ENCODE assay signal across 1 cellular context in genomic region chr20:63009044-63009961, GRCh38.
TF ChIP-seq lines count a peak whose summit lies in the region.

No MANE protein-coding gene starts in this region.

TF ChIP-seq in GM12878, 131 proteins besides CTCF, POLR2A, EP300 and RAD21 (continued from another document and continues in another):
- TF ChIP-seq, protein P1, sequence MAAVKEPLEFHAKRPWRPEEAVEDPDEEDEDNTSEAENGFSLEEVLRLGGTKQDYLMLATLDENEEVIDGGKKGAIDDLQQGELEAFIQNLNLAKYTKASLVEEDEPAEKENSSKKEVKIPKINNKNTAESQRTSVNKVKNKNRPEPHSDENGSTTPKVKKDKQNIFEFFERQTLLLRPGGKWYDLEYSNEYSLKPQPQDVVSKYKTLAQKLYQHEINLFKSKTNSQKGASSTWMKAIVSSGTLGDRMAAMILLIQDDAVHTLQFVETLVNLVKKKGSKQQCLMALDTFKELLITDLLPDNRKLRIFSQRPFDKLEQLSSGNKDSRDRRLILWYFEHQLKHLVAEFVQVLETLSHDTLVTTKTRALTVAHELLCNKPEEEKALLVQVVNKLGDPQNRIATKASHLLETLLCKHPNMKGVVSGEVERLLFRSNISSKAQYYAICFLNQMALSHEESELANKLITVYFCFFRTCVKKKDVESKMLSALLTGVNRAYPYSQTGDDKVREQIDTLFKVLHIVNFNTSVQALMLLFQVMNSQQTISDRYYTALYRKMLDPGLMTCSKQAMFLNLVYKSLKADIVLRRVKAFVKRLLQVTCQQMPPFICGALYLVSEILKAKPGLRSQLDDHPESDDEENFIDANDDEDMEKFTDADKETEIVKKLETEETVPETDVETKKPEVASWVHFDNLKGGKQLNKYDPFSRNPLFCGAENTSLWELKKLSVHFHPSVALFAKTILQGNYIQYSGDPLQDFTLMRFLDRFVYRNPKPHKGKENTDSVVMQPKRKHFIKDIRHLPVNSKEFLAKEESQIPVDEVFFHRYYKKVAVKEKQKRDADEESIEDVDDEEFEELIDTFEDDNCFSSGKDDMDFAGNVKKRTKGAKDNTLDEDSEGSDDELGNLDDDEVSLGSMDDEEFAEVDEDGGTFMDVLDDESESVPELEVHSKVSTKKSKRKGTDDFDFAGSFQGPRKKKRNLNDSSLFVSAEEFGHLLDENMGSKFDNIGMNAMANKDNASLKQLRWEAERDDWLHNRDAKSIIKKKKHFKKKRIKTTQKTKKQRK (IDR thresholded peaks at IDR 0.05; ENCODE audit: low read depth, low read length) = no peak
- TF ChIP-seq POLR2AphosphoS5 (IDR thresholded peaks at IDR 0.05; ENCODE audit: low read length) (peak; percentile 76; the same call in 1 of the 2 replicates), SMAD1 (IDR thresholded peaks at IDR 0.05; ENCODE audit: low read depth, partially characterized antibody) (peak; percentile 65), CREM (IDR thresholded peaks at IDR 0.05; ENCODE audit: low read depth) (peak; percentile 15; the same call in 1 of the 2 replicates), NRF1 (conservative IDR thresholded peaks at IDR 0.05; ENCODE audit: low read depth, low read length) (peak; percentile 54), BHLHE40 (IDR thresholded peaks at IDR 0.05; ENCODE audit: borderline replicate concordance in 1 of 2, low read depth in 2 of 2, low read length in 1 of 2) (peak; percentile 77 to 88), BMI1 (IDR thresholded peaks at IDR 0.05; ENCODE audit: borderline replicate concordance) (no peak), PAX8 (IDR thresholded peaks at IDR 0.05) (no peak), PML (IDR thresholded peaks at IDR 0.05; ENCODE audit: low read length) (no peak), POLR2AphosphoS2 (IDR thresholded peaks at IDR 0.05; ENCODE audit: low read depth, low read length) (no peak), CREB1 (IDR thresholded peaks at IDR 0.05; ENCODE audit: low read depth) (no peak; the same call in 1 of the 2 replicates), JUND (IDR thresholded peaks at IDR 0.05; ENCODE audit: low read depth, low read length) (peak; percentile 60; the same call in 1 of the 2 replicates), TCF12 (IDR thresholded peaks at IDR 0.05; ENCODE audit: low read depth, low read length) (peak; percentile 92), PAX5 (IDR thresholded peaks at IDR 0.05; ENCODE audit: borderline replicate concordance, low read depth, low read length) (peak; percentile 71), NFXL1 (IDR thresholded peaks at IDR 0.05; ENCODE audit: borderline replicate concordance) (no peak), NFIC (IDR thresholded peaks at IDR 0.05; ENCODE audit: low read depth, low read length) (no peak), CHD1 (IDR thresholded peaks at IDR 0.05; ENCODE audit: low read depth, low read length) (peak; percentile 67; the same call in 1 of the 2 replicates), SMC3 (IDR thresholded peaks at IDR 0.05; ENCODE audit: borderline replicate concordance, low read length) (peak; percentile 99), HCFC1 (IDR thresholded peaks at IDR 0.05; ENCODE audit: low read length) (no peak), MXI1 (IDR thresholded peaks at IDR 0.05; ENCODE audit: low read depth, low read length) (peak; percentile 50; the same call in 1 of the 2 replicates), ZBTB4 (CRISPR knock-in tag; IDR thresholded peaks at IDR 0.05) (no peak), SUZ12 (IDR thresholded peaks at IDR 0.05; ENCODE audit: unreplicated experiment) (no peak), RUNX3 (IDR thresholded peaks at IDR 0.05; ENCODE audit: low read length) (peak; percentile 66), ZNF217 (IDR thresholded peaks at IDR 0.05) (no peak), GABPA (IDR thresholded peaks at IDR 0.05; ENCODE audit: low read depth) (no peak), ZBTB33 (IDR thresholded peaks at IDR 0.05) (no peak), POU2F2 (IDR thresholded peaks at IDR 0.05; ENCODE audit: borderline replicate concordance, low read depth, low read length) (no peak; the same call in 2 of the 3 replicates), SREBF2 (IDR thresholded peaks at IDR 0.05; ENCODE audit: low read length) (no peak), STAT1 (conservative IDR thresholded peaks at IDR 0.05) (no peak), ZBTB11 (CRISPR knock-in tag; IDR thresholded peaks at IDR 0.05) (no peak), GATAD2B (conservative IDR thresholded peaks at IDR 0.05; ENCODE audit: low read depth) (peak; percentile 94), ZNF207 (IDR thresholded peaks at IDR 0.05; ENCODE audit: borderline replicate concordance) (0 out of 2 replicates have a peak, but pooled peaks have one; percentile 79), NR2C2 (IDR thresholded peaks at IDR 0.05; ENCODE audit: borderline replicate concordance, control insufficient read depth, insufficient read length, low read depth) (no peak), EED (IDR thresholded peaks at IDR 0.05; ENCODE audit: low read depth) (no peak), MTA2 (IDR thresholded peaks at IDR 0.05; ENCODE audit: low read depth) (no peak; the same call in 1 of the 2 replicates), TCF3 (IDR thresholded peaks at IDR 0.05; ENCODE audit: borderline replicate concordance, insufficient read depth, low read depth, low read length) (peak; percentile 82; the same call in 1 of the 2 replicates), EZH2 (IDR thresholded peaks at IDR 0.05; ENCODE audit: borderline replicate concordance, control insufficient read depth, low read depth, low read length) (no peak), HSF1 (IDR thresholded peaks at IDR 0.05; ENCODE audit: low read depth, low read length) (no peak; the same call in 1 of the 2 replicates), KDM1A (IDR thresholded peaks at IDR 0.05; ENCODE audit: borderline replicate concordance) (no peak), KAT2A (conservative IDR thresholded peaks at IDR 0.05; ENCODE audit: control insufficient read depth, low read depth, low read length) (no peak), TAF1 (IDR thresholded peaks at IDR 0.05; ENCODE audit: borderline replicate concordance, low read depth, low read length) (no peak), CEBPB (IDR thresholded peaks at IDR 0.05; ENCODE audit: borderline replicate concordance in 1 of 2, low read depth in 2 of 2, low read length in 2 of 2) (no peak)
- TF ChIP-seq, protein P2, sequence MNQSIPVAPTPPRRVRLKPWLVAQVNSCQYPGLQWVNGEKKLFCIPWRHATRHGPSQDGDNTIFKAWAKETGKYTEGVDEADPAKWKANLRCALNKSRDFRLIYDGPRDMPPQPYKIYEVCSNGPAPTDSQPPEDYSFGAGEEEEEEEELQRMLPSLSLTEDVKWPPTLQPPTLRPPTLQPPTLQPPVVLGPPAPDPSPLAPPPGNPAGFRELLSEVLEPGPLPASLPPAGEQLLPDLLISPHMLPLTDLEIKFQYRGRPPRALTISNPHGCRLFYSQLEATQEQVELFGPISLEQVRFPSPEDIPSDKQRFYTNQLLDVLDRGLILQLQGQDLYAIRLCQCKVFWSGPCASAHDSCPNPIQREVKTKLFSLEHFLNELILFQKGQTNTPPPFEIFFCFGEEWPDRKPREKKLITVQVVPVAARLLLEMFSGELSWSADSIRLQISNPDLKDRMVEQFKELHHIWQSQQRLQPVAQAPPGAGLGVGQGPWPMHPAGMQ (IDR thresholded peaks at IDR 0.05; ENCODE audit: borderline replicate concordance) = no peak
- TF ChIP-seq, protein P3, sequence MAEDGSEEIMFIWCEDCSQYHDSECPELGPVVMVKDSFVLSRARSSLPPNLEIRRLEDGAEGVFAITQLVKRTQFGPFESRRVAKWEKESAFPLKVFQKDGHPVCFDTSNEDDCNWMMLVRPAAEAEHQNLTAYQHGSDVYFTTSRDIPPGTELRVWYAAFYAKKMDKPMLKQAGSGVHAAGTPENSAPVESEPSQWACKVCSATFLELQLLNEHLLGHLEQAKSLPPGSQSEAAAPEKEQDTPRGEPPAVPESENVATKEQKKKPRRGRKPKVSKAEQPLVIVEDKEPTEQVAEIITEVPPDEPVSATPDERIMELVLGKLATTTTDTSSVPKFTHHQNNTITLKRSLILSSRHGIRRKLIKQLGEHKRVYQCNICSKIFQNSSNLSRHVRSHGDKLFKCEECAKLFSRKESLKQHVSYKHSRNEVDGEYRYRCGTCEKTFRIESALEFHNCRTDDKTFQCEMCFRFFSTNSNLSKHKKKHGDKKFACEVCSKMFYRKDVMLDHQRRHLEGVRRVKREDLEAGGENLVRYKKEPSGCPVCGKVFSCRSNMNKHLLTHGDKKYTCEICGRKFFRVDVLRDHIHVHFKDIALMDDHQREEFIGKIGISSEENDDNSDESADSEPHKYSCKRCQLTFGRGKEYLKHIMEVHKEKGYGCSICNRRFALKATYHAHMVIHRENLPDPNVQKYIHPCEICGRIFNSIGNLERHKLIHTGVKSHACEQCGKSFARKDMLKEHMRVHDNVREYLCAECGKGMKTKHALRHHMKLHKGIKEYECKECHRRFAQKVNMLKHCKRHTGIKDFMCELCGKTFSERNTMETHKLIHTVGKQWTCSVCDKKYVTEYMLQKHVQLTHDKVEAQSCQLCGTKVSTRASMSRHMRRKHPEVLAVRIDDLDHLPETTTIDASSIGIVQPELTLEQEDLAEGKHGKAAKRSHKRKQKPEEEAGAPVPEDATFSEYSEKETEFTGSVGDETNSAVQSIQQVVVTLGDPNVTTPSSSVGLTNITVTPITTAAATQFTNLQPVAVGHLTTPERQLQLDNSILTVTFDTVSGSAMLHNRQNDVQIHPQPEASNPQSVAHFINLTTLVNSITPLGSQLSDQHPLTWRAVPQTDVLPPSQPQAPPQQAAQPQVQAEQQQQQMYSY (CRISPR knock-in tag; IDR thresholded peaks at IDR 0.05) = no peak
- TF ChIP-seq, protein P4, sequence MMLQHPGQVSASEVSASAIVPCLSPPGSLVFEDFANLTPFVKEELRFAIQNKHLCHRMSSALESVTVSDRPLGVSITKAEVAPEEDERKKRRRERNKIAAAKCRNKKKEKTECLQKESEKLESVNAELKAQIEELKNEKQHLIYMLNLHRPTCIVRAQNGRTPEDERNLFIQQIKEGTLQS (IDR thresholded peaks at IDR 0.05; ENCODE audit: borderline replicate concordance, extremely low read depth, low read depth, low read length) = no peak
